Comparison of ENCODE assay signal across 8 cellular contexts in the genomic region with DNA sequence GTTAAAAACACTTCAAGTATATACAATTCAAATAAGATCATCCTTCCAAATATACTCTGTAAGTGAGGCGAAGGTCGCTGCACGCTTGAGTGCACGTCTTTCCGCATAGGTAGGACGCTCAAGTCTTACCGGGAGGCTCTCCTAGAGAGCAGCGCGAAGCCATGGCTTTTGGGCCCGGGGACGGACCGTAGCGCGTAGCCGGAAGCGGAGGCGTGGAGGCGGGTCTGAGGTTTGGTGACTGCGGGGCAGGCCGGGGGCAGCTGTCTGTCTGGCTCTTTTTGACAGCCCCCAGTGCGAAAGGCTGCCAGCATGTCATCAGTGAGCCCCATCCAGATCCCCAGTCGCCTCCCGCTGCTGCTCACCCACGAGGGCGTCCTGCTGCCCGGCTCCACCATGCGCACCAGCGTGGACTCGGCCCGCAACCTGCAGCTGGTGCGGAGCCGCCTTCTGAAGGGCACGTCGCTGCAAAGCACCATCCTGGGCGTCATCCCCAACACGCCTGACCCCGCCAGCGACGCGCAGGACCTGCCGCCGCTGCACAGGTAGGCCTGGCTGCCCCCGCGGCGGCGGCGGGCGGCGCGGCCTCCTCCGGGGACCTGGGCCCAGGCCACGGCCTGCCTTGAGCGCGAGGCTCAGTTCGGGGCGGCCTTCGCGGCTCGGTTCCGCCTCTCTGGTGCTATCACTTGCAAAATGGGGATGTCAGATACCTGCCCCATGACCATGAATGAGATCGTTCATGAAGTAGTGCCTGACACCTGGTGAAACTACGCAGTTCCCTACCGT.
DNase-seq lines count a peak whose midpoint lies in the region; ATAC-seq lines count a peak whose summit lies in the region.

A gene with protein sequence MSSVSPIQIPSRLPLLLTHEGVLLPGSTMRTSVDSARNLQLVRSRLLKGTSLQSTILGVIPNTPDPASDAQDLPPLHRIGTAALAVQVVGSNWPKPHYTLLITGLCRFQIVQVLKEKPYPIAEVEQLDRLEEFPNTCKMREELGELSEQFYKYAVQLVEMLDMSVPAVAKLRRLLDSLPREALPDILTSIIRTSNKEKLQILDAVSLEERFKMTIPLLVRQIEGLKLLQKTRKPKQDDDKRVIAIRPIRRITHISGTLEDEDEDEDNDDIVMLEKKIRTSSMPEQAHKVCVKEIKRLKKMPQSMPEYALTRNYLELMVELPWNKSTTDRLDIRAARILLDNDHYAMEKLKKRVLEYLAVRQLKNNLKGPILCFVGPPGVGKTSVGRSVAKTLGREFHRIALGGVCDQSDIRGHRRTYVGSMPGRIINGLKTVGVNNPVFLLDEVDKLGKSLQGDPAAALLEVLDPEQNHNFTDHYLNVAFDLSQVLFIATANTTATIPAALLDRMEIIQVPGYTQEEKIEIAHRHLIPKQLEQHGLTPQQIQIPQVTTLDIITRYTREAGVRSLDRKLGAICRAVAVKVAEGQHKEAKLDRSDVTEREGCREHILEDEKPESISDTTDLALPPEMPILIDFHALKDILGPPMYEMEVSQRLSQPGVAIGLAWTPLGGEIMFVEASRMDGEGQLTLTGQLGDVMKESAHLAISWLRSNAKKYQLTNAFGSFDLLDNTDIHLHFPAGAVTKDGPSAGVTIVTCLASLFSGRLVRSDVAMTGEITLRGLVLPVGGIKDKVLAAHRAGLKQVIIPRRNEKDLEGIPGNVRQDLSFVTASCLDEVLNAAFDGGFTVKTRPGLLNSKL (plus strand): TSS at position 221 of the 783 bp plus-strand sequence. CDS start 89 bp downstream, at position 310.

- peaks cover 14% of the 10 kb centered on the region for H3K36me3 Mint-ChIP-seq in effector memory CD8-positive, alpha-beta T cell (ENCODE audit: insufficient read depth)
- H3K36me3 Mint-ChIP-seq in memory B cell, result no peaks in the 10 kb centered on the region

- peak; percentile 59 for DNase-seq in CMK (ENCODE audit: low read depth)
- DNase-seq in HS-27A (ENCODE audit: low read depth), result peak; percentile 67
- DNase-seq in NOMO-1 treated with DMSO at 0.1 percent for 48 hours (lab: John Stamatoyannopoulos, UW; ENCODE audit: unreplicated experiment), result peak; percentile 84
- DNase-seq in activated CD8-positive, alpha-beta memory T cell treated with anti-CD3 and anti-CD28 coated beads for 4 hours (ENCODE audit: low read depth in 2 of 2), result peak; percentile 80 to 86
- DNase-seq in effector memory CD8-positive, alpha-beta T cell, result peak; percentile 87 to 92 (median 89)
- DNase-seq in memory B cell (ENCODE audit: low spot score in 2 of 2), result peak; percentile 86 to 90
- peak; percentile 80 for DNase-seq in stimulated activated CD8-positive, alpha-beta memory T cell treated with anti-CD3 and anti-CD28 coated beads, Interleukin-12 subunit alpha, Interleukin-12 subunit beta, amount 100 ng/mL, for 1 hour (ENCODE audit: low read depth)

- H3K27me3 Mint-ChIP-seq in effector memory CD8-positive, alpha-beta T cell, result no peaks in the 10 kb centered on the region
- no peaks in the 10 kb centered on the region for H3K27me3 Mint-ChIP-seq in memory B cell

- peaks cover 22 to 30% of the 10 kb centered on the region in 2 donors for H3K4me1 Mint-ChIP-seq in effector memory CD8-positive, alpha-beta T cell (ENCODE audit: low read depth in 2 of 2)
- H3K4me1 Mint-ChIP-seq in memory B cell, result peaks cover 17% of the 10 kb centered on the region

- peak within 1 kb of the TSS; percentile 93 to 98 for H3K27ac Mint-ChIP-seq in effector memory CD8-positive, alpha-beta T cell
- peak within 1 kb of the TSS; percentile 94 for H3K27ac Mint-ChIP-seq in memory B cell

- H3K4me3 Mint-ChIP-seq in effector memory CD8-positive, alpha-beta T cell, result peak within 1 kb of the TSS; percentile 84 to 97
- H3K4me3 Mint-ChIP-seq in memory B cell, result peak within 1 kb of the TSS; percentile 88

- H3K9me3 Mint-ChIP-seq in effector memory CD8-positive, alpha-beta T cell, result no peaks in the 10 kb centered on the region
- H3K9me3 Mint-ChIP-seq in memory B cell, result peaks cover 5% of the 10 kb centered on the region

- ATAC-seq in GM19467 (IDR thresholded peaks at IDR 0.05; ENCODE audit: unreplicated experiment) (peak; percentile 96), memory B cell (ENCODE audit: low read depth) (peak; percentile 90)
- ATAC-seq in effector memory CD8-positive, alpha-beta T cell (replicated peaks), result peak; percentile 93

Comparison
In these comparisons a context has a peak if more than half of its experiments do, and no peak if none do; other contexts are left out.
1. Peak in every context shown above with its lines: DNase-seq and ATAC-seq.